16 cellular contexts compared by ENCODE assay signal in the genomic region with DNA sequence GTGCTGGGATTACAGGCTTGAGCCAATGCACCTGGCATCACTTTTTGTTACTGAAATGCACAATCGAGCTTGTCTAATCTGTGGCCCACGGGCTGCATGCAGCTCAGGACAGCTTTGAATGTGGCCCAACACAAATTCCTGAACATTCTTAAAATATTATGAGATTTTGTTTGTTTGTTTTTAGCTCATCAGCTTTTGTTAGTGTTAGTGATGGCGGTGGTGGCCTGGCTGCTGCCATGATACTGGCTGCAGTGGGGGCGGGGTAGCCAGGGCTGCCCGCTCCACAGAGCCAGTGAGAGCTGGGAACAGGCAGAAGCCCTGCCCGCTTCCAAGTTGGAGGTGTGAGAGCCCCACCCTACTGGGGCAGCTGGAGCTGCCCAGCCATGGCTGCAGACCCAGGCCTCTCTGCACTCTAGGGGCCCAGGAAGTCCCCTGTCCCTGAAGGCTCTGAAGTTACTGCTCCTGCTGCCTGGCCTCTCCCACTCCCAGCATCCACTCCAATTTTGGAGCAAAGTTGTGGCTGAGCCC.
A peak's percentile ranks its signal among the peaks of the same experiment; 100 is the strongest.
DNase-seq lines count a peak whose midpoint lies in the region; ATAC-seq and TF ChIP-seq lines count a peak whose summit lies in the region.
"Had no signal": no experiment of that assay in that cellular context is flagged by ENCODE, and none has a peak within 500 bp of the region (broad histone marks: within the 10 kb centered on the region; RNA-seq: fewer than 3 reads in every experiment).

No MANE protein-coding gene starts in this region.

- H2BK15ac ChIP-seq in neuronal stem cell (ENCODE audit: low read length) = no peak overlapping the region

- no peak overlapping the region for H3K27ac Mint-ChIP-seq in activated CD4-positive, alpha-beta T cell treated with anti-CD3 and anti-CD28 coated beads, Interleukin-2, amount 10 ng/mL, durations not matched to agents 7 days and 5 days

- H3K27me3 ChIP-seq in right cardiac atrium (ENCODE audit: control insufficient read depth, insufficient read depth) = no peaks in the 10 kb centered on the region
- H3K27me3 ChIP-seq in heart left ventricle = peaks cover 0 to 5% (median 0%) of the 10 kb centered on the region in 9 donors
- peaks cover 0 to 33% (median 0%) of the 10 kb centered on the region in 3 experiments for H3K27me3 ChIP-seq in neuronal stem cell (ENCODE audit: control insufficient read depth in 3 of 3, insufficient read depth in 3 of 3, low read depth in 1 of 3, low read length in 3 of 3)
- no peaks in the 10 kb centered on the region for H3K27me3 ChIP-seq in adrenal gland
- H3K27me3 ChIP-seq: BLaER1 had no signal

- H2BK120ac ChIP-seq in neuronal stem cell (ENCODE audit: low read depth, low read length) = no peak overlapping the region

- H3K4me3 Mint-ChIP-seq in activated CD4-positive, alpha-beta T cell treated with anti-CD3 and anti-CD28 coated beads, Interleukin-2, amount 10 ng/mL, durations not matched to agents 7 days and 5 days = no peak overlapping the region
- H3K4me3 Mint-ChIP-seq: CD8-positive, alpha-beta memory T cell had no signal

- ATAC-seq in right cardiac atrium = peak; percentile 18 to 39
- no peak for ATAC-seq in heart left ventricle

- no peak for DNase-seq in right cardiac atrium
- no peak for DNase-seq in heart left ventricle
- DNase-seq in astrocyte of the hippocampus (ENCODE audit: low read depth, low spot score) = peak; percentile 11
- no peak for DNase-seq in neuronal stem cell (ENCODE audit: low spot score)
- DNase-seq in iPS-NIHi7 (ENCODE audit: extremely low spot score) = no peak
- DNase-seq in activated CD4-positive, alpha-beta T cell treated with anti-CD3 and anti-CD28 coated beads, Interleukin-2, amount 10 ng/mL, durations not matched to agents 7 days and 5 days = no peak
- no peak for DNase-seq in activated T-cell treated with anti-CD3 and anti-CD28 coated beads, Interleukin-2, amount 50 U/mL, for 1 hour
- DNase-seq in adrenal gland = no peak
- DNase-seq: 8988T; AML-193; CD8-positive, alpha-beta memory T cell; DND-41; GM23248; HCEC 1CT had no signal

- 83% methylated on average over 6 of the region's 6 CpGs for WGBS in right cardiac atrium
- WGBS in heart left ventricle, 4 donors = 84 to 89% (median 84%) methylated on average over 5 to 6 of the region's 6 CpGs
- no CpG with 5 or more reads among the region's 6 CpGs for WGBS in neuronal stem cell (ENCODE audit: extremely low coverage in 2 of 2, insufficient read length in 2 of 2, insufficient replicate concordance in 1 of 2), 2 donors
- WGBS in adrenal gland, 4 donors = 72 to 81% (median 79%) methylated on average over 4 to 6 of the region's 6 CpGs

- H3K4me1 Mint-ChIP-seq in activated CD4-positive, alpha-beta T cell treated with anti-CD3 and anti-CD28 coated beads, Interleukin-2, amount 10 ng/mL, durations not matched to agents 7 days and 5 days = no peaks in the 10 kb centered on the region
- H3K4me1 Mint-ChIP-seq: CD8-positive, alpha-beta memory T cell had no signal

- TF ChIP-seq CTCF in heart left ventricle (IDR thresholded peaks at IDR 0.05) (no peak), adrenal gland (IDR thresholded peaks at IDR 0.05) (no peak)

- H4K8ac ChIP-seq in neuronal stem cell (ENCODE audit: low read depth, low read length) = no peak overlapping the region

- CTCF ChIA-PET in activated CD4-positive, alpha-beta T cell treated with anti-CD3 and anti-CD28 coated beads, Interleukin-2, amount 10 ng/mL, durations not matched to agents 7 days and 5 days (lab: Charles Lee) = interaction anchor here (0.6 to 1.5 kb wide), 2 partner anchors 15 to 576 kb away, joined by 3 read pairs; no protein-coding TSS in a partner anchor

- H2AK5ac ChIP-seq in neuronal stem cell (ENCODE audit: low read depth, low read length) = no peak overlapping the region

- POLR2A ChIA-PET in activated CD4-positive, alpha-beta T cell treated with anti-CD3 and anti-CD28 coated beads, Interleukin-2, amount 10 ng/mL, durations not matched to agents 7 days and 5 days (lab: Charles Lee) = no interaction called here

- no peaks in the 10 kb centered on the region for H3K36me3 Mint-ChIP-seq in activated CD4-positive, alpha-beta T cell treated with anti-CD3 and anti-CD28 coated beads, Interleukin-2, amount 10 ng/mL, durations not matched to agents 7 days and 5 days (ENCODE audit: low read depth)
- H3K36me3 Mint-ChIP-seq: CD8-positive, alpha-beta memory T cell had no signal

- no peak overlapping the region for H3K23ac ChIP-seq in neuronal stem cell (ENCODE audit: low read depth, low read length, poor library complexity)

- TF ChIP-seq POLR2A in heart left ventricle (IDR thresholded peaks at IDR 0.05) (no peak), adrenal gland (IDR thresholded peaks at IDR 0.05) (no peak)

- no peak overlapping the region for H3K4me3 ChIP-seq in right cardiac atrium (ENCODE audit: low read length)
- no peak overlapping the region for H3K4me3 ChIP-seq in heart left ventricle
- peak overlapping the region in 1 of 2 donors; percentile 48 for H3K4me3 ChIP-seq in neuronal stem cell (ENCODE audit: low read length in 2 of 2)
- no peak overlapping the region for H3K4me3 ChIP-seq in adrenal gland
- H3K4me3 ChIP-seq: BLaER1, GM23248 had no signal

- no peak overlapping the region for H3K4ac ChIP-seq in neuronal stem cell (ENCODE audit: low read length)

- H3K9me3 ChIP-seq in right cardiac atrium (ENCODE audit: control insufficient read depth, low read length) (no peaks in the 10 kb centered on the region), heart left ventricle (no peaks in the 10 kb centered on the region), neuronal stem cell (replicated peaks in 1 of 2; ENCODE audit: control insufficient read depth in 2 of 2, insufficient read depth in 1 of 2, low read depth in 1 of 2, low read length in 2 of 2) (no peaks in the 10 kb centered on the region), adrenal gland (replicated peaks in 1 of 3) (no peaks in the 10 kb centered on the region)
- H3K9me3 ChIP-seq: Caco-2 had no signal

- peak overlapping the region; percentile 20 for H3K18ac ChIP-seq in neuronal stem cell (ENCODE audit: low read length)

- no peaks in the 10 kb centered on the region for H3K79me1 ChIP-seq in neuronal stem cell (ENCODE audit: low read depth, low read length)

- H3K36me3 ChIP-seq in heart left ventricle (no peaks in the 10 kb centered on the region), neuronal stem cell (replicated peaks in 1 of 2; ENCODE audit: control insufficient read depth in 2 of 2, insufficient read depth in 2 of 2, low read length in 2 of 2) (no peaks in the 10 kb centered on the region), adrenal gland (replicated peaks in 1 of 2) (no peaks in the 10 kb centered on the region)
- H3K36me3 ChIP-seq: BLaER1 had no signal

- H2BK5ac ChIP-seq in neuronal stem cell (ENCODE audit: low read length) = no peak overlapping the region

- H3K9ac ChIP-seq in neuronal stem cell (ENCODE audit: low read depth, low read length, poor library complexity) = no peak overlapping the region
- H3K9ac ChIP-seq: BLaER1, GM23248 had no signal

- no peak overlapping the region for H2BK12ac ChIP-seq in neuronal stem cell (ENCODE audit: low read length)

- no peak overlapping the region for H3K14ac ChIP-seq in neuronal stem cell (ENCODE audit: low read length)

- H2AFZ ChIP-seq in neuronal stem cell (ENCODE audit: low read length) = no peak overlapping the region
- H2AFZ ChIP-seq: GM23248 had no signal

- H3K27ac ChIP-seq in right cardiac atrium (ENCODE audit: low read length) = no peak overlapping the region
- H3K27ac ChIP-seq in heart left ventricle = no peak overlapping the region
- H3K27ac ChIP-seq in neuronal stem cell (replicated peaks; ENCODE audit: low read length) = no peak overlapping the region
- H3K27ac ChIP-seq in adrenal gland = no peak overlapping the region
- H3K27ac ChIP-seq: BLaER1, GM23248 had no signal

- H3K4me1 ChIP-seq in right cardiac atrium (ENCODE audit: control insufficient read depth, insufficient read depth, low read length) = no peaks in the 10 kb centered on the region
- peaks cover 0 to 16% (median 9%) of the 10 kb centered on the region in 12 donors for H3K4me1 ChIP-seq in heart left ventricle
- peaks cover 0 to 4% of the 10 kb centered on the region in 2 donors for H3K4me1 ChIP-seq in neuronal stem cell (ENCODE audit: control insufficient read depth in 2 of 2, insufficient read depth in 1 of 2, low read depth in 1 of 2, low read length in 2 of 2)
- peaks cover 0 to 4% of the 10 kb centered on the region in 2 donors for H3K4me1 ChIP-seq in adrenal gland (replicated peaks in 1 of 2)
- H3K4me1 ChIP-seq: BLaER1 had no signal

- no peak overlapping the region for H4K91ac ChIP-seq in neuronal stem cell (ENCODE audit: low read depth, low read length, poor library complexity)

- intact Hi-C loops in right cardiac atrium (cut with DNase I) = no loop called here
- intact Hi-C loops in heart left ventricle (cut with DNase I) = no loop called here
- intact Hi-C loops in adrenal gland (cut with DNase I) = no loop called here

- H3K4me2 ChIP-seq in neuronal stem cell (ENCODE audit: insufficient read depth, low read length, poor library complexity, severe bottlenecking) = no peak overlapping the region
- H3K4me2 ChIP-seq: BLaER1 had no signal

- peaks cover 29% of the 10 kb centered on the region for H3K27me3 Mint-ChIP-seq in activated CD4-positive, alpha-beta T cell treated with anti-CD3 and anti-CD28 coated beads, Interleukin-2, amount 10 ng/mL, durations not matched to agents 7 days and 5 days

- H3K9me3 Mint-ChIP-seq in activated CD4-positive, alpha-beta T cell treated with anti-CD3 and anti-CD28 coated beads, Interleukin-2, amount 10 ng/mL, durations not matched to agents 7 days and 5 days = no peaks in the 10 kb centered on the region
- H3K9me3 Mint-ChIP-seq: CD8-positive, alpha-beta memory T cell had no signal

Comparison
In these comparisons a context has a peak if more than half of its experiments do, and no peak if none do; other contexts are left out.
1. ATAC-seq: peak in right cardiac atrium (2 of 2); none in heart left ventricle (0 of 4).